In genomic region chr17:21286771-21287702, GRCh38 we compare ENCODE assay signal across 8 cellular contexts. TPM values are rescaled to one million over a fixed set of nuclear protein-coding genes. Genes with fewer than 3 reads are reported as not detected.
DNase-seq lines count a peak whose midpoint lies in the region; ATAC-seq and TF ChIP-seq lines count a peak whose summit lies in the region.

No MANE protein-coding gene starts in this region.

- no peaks in the 10 kb centered on the region for H3K27me3 ChIP-seq in CD4-positive, CD25-positive, alpha-beta regulatory T cell (ENCODE audit: control insufficient read depth, insufficient read depth, low read length)

- peaks cover 60% of the 10 kb centered on the region for H3K4me1 ChIP-seq in CD4-positive, CD25-positive, alpha-beta regulatory T cell (ENCODE audit: control insufficient read depth, insufficient read depth, low read length, poor library complexity, severe bottlenecking)

- no peak for ATAC-seq in CD4-positive, CD25-positive, alpha-beta regulatory T cell (ENCODE audit: low read depth in 2 of 2)
- ATAC-seq in naive thymus-derived CD8-positive, alpha-beta T cell, result no peak

- H3K9me3 Mint-ChIP-seq in CD4-positive, CD25-positive, alpha-beta regulatory T cell, result no peaks in the 10 kb centered on the region
- H3K9me3 Mint-ChIP-seq in naive thymus-derived CD8-positive, alpha-beta T cell, result peaks cover 0 to 6% (median 0%) of the 10 kb centered on the region in 9 donors

- peaks cover 2% of the 10 kb centered on the region for H3K36me3 ChIP-seq in CD4-positive, CD25-positive, alpha-beta regulatory T cell (ENCODE audit: control insufficient read depth, insufficient read depth, low read length)

- TF ChIP-seq CTCF in cardiac fibroblast (IDR thresholded peaks at IDR 0.05; ENCODE audit: low read depth, low read length), result no peak

- peaks cover 7% of the 10 kb centered on the region for H3K36me3 Mint-ChIP-seq in CD4-positive, CD25-positive, alpha-beta regulatory T cell
- peaks cover 0 to 11% (median 0%) of the 10 kb centered on the region in 3 donors for H3K36me3 Mint-ChIP-seq in naive thymus-derived CD8-positive, alpha-beta T cell

- POLR2A ChIA-PET in naive thymus-derived CD8-positive, alpha-beta T cell (lab: Charles Lee), result interaction anchor here (0.6 to 3.8 kb wide), 8 partner anchors 10 to 1406 kb away, joined by 3 to 53 read pairs (median 5); partner anchors contain the start of genes NATD1 and USP22

- no peak for DNase-seq in CD4-positive, CD25-positive, alpha-beta regulatory T cell
- DNase-seq in NCI-H226, result peak; percentile 68
- DNase-seq in cardiac fibroblast (ENCODE audit: low read depth in 2 of 2), result no peak
- DNase-seq in naive thymus-derived CD8-positive, alpha-beta T cell, result peak in 1 of 10 donors; percentile 21
- no peak for DNase-seq in GM03348 (ENCODE audit: low spot score)
- no peak for DNase-seq in SKM-1 (lab: John Stamatoyannopoulos, UW; ENCODE audit: unreplicated experiment)
- DNase-seq in SIG-M5 (lab: John Stamatoyannopoulos, UW), result no peak
- no peak for DNase-seq in NCI-H345 treated with DMSO at 0.1 percent for 48 hours (lab: John Stamatoyannopoulos, UW; ENCODE audit: unreplicated experiment)

- H3K27ac Mint-ChIP-seq in CD4-positive, CD25-positive, alpha-beta regulatory T cell, result peak overlapping the region; percentile 94 to 98 (median 97)
- H3K27ac Mint-ChIP-seq in naive thymus-derived CD8-positive, alpha-beta T cell, result peak overlapping the region; percentile 88 to 98 (median 96)

- H3K4me1 Mint-ChIP-seq in CD4-positive, CD25-positive, alpha-beta regulatory T cell, result peaks cover 0 to 69% (median 39%) of the 10 kb centered on the region in 4 donors
- H3K4me1 Mint-ChIP-seq in naive thymus-derived CD8-positive, alpha-beta T cell, result peaks cover 33 to 74% (median 53%) of the 10 kb centered on the region in 4 donors

- peak overlapping the region; percentile 96 to 97 (median 96) for H3K4me3 Mint-ChIP-seq in CD4-positive, CD25-positive, alpha-beta regulatory T cell
- peak overlapping the region; percentile 87 to 97 (median 94) for H3K4me3 Mint-ChIP-seq in naive thymus-derived CD8-positive, alpha-beta T cell

- H3K9me3 ChIP-seq in CD4-positive, CD25-positive, alpha-beta regulatory T cell (ENCODE audit: control insufficient read depth in 2 of 2, low read length in 2 of 2), result no peaks in the 10 kb centered on the region

- H3K27ac ChIP-seq in CD4-positive, CD25-positive, alpha-beta regulatory T cell (ENCODE audit: insufficient read depth, low read length, poor library complexity, severe bottlenecking), result peak overlapping the region; percentile 97

- H3K4me3 ChIP-seq in CD4-positive, CD25-positive, alpha-beta regulatory T cell (ENCODE audit: low read depth, low read length), result peak overlapping the region; percentile 92
- peak overlapping the region; percentile 84 to 87 for H3K4me3 ChIP-seq in cardiac fibroblast (replicated peaks in 1 of 2; ENCODE audit: low read depth in 2 of 2, low read length in 2 of 2)

- no peaks in the 10 kb centered on the region for H3K27me3 Mint-ChIP-seq in CD4-positive, CD25-positive, alpha-beta regulatory T cell
- peaks cover 0 to 5% (median 2%) of the 10 kb centered on the region in 5 donors for H3K27me3 Mint-ChIP-seq in naive thymus-derived CD8-positive, alpha-beta T cell

RNA-seq across cellular contexts. Expression of gene MAP2K3, which starts 2.5 kb away (rescaled TPM):
- 70.6 TPM for total RNA-seq in CD4-positive, CD25-positive, alpha-beta regulatory T cell
- polyA plus RNA-seq in CD4-positive, CD25-positive, alpha-beta regulatory T cell, result 10 to 100 TPM; 63.4 to 71.9 (median 68.3) TPM
- 10 to 100 TPM; 39.4 to 42.2 TPM for total RNA-seq in naive thymus-derived CD8-positive, alpha-beta T cell
- 10 to 100 TPM; 49.0 to 69.4 (median 49.7) TPM for polyA plus RNA-seq in naive thymus-derived CD8-positive, alpha-beta T cell

RNA-seq across cellular contexts. Expression of gene NATD1, which starts 33.8 kb away (rescaled TPM):
- 12.7 TPM for total RNA-seq in CD4-positive, CD25-positive, alpha-beta regulatory T cell
- 1 to 10 TPM; 2.8 to 4.6 (median 2.8) TPM for polyA plus RNA-seq in CD4-positive, CD25-positive, alpha-beta regulatory T cell
- total RNA-seq in naive thymus-derived CD8-positive, alpha-beta T cell, result 1 to 10 TPM; 9.2 to 9.3 TPM
- 1 to 10 TPM in 1 of 3 donors, under 1 TPM in 2; 0.60 to 1.2 (median 0.99) TPM for polyA plus RNA-seq in naive thymus-derived CD8-positive, alpha-beta T cell
